ENCODE assay signal across 31 cellular contexts in the genomic region with DNA sequence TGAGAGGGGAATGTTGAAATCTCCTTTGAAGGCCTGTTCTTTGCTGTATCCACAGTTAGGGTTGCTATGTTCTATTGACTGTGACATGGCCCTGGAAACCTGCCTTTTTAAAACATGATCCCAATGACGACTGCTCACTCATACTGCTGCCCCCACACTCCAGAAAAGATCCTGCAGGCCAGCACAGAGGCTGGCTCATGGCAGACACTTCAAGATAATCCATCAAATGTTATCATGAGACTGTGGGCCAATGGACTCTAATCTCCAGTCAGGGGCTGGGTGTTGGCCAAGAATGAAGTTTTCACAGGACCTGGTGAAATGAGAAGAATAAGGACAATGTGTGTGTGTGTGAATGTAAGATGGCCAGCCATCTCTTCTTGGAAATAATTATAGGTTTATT.
"Had no signal": no experiment of that assay in that cellular context is flagged by ENCODE, and none has a peak within 500 bp of the region (broad histone marks: within the 10 kb centered on the region; RNA-seq: fewer than 3 reads in every experiment).

No MANE protein-coding gene starts in this region.

- H3K79me2 ChIP-seq: parathyroid adenoma had no signal

- ATAC-seq: left colon; left lung; natural killer cell; psoas muscle; sciatic nerve; stimulated activated naive B cell treated with anti-CD40 and anti-IgM and Interleukin-4, amounts not matched to agents 10 μg/mL and 1 μg/mL and 100 μg/mL, for 72 hours; stimulated activated naive CD8-positive, alpha-beta T cell treated with anti-CD3 and anti-CD28 coated beads, Interleukin-15, Interleukin-2, amounts not matched to agents 100 U/mL and 50 U/mL, for 24 hours had no signal

- H3K9ac ChIP-seq: neural progenitor cell, parathyroid adenoma had no signal

- H3K4me3 ChIP-seq: left lung, lung, neural progenitor cell, psoas muscle, skin epidermis, stomach, testis, thyroid gland, transverse colon, upper lobe of left lung had no signal

- H3K27me3 ChIP-seq: left lung, neural progenitor cell, neutrophil, stomach, testis, thyroid gland, transverse colon, upper lobe of left lung had no signal

- DNase-seq: hypothalamus; immature natural killer cell; kidney; left colon; left lung; mesendoderm; naive B cell; natural killer cell; nephron progenitor cell; occipital lobe; psoas muscle; right cardiac atrium; stimulated activated CD4-positive, alpha-beta T cell treated with anti-CD3 and anti-CD28 coated beads, Interleukin-12 subunit alpha, Interleukin-12 subunit beta, amount 100 ng/mL, for 4 hours; stimulated activated CD4-positive, alpha-beta T cell treated with anti-CD3 and anti-CD28 coated beads, Interleukin-15, amount 100 ng/mL, for 24 hours; stimulated activated CD4-positive, alpha-beta T cell treated with anti-CD3 and anti-CD28 coated beads, Interleukin-2, amount 100 ng/mL, for 24 hours; stimulated activated CD4-positive, alpha-beta T cell treated with anti-CD3 and anti-CD28 coated beads, Interleukin-4, amount 100 ng/mL, for 1 hour; stimulated activated naive B cell treated with anti-CD40 and anti-IgM and Interleukin-4, amounts not matched to agents 10 μg/mL and 1 μg/mL and 100 μg/mL, for 72 hours; stimulated activated naive CD8-positive, alpha-beta T cell treated with anti-CD3 and anti-CD28 coated beads, Interleukin-15, Interleukin-2, amounts not matched to agents 100 U/mL and 50 U/mL, for 24 hours; stomach; testis; thyroid gland; transverse colon; upper lobe of left lung had no signal

- H3K27ac ChIP-seq: left lung, neural progenitor cell, neutrophil, parathyroid adenoma, psoas muscle, skin epidermis, stomach, testis, thyroid gland, transverse colon, upper lobe of left lung had no signal

- H3K4me2 ChIP-seq: neural progenitor cell had no signal

- FAIRE-seq: islet of Langerhans, kidney, urothelium cell line had no signal

- H3K36me3 ChIP-seq: left lung, neural progenitor cell, neutrophil, stomach, thyroid gland, transverse colon had no signal

- H3K9me3 ChIP-seq: left lung, neutrophil, psoas muscle, stomach, testis, thyroid gland, transverse colon, upper lobe of left lung had no signal

- H3K4me1 ChIP-seq: neural progenitor cell, parathyroid adenoma had no signal

- H2AFZ ChIP-seq: neural progenitor cell, parathyroid adenoma had no signal
